8 cellular contexts compared by ENCODE assay signal in the genomic region with DNA sequence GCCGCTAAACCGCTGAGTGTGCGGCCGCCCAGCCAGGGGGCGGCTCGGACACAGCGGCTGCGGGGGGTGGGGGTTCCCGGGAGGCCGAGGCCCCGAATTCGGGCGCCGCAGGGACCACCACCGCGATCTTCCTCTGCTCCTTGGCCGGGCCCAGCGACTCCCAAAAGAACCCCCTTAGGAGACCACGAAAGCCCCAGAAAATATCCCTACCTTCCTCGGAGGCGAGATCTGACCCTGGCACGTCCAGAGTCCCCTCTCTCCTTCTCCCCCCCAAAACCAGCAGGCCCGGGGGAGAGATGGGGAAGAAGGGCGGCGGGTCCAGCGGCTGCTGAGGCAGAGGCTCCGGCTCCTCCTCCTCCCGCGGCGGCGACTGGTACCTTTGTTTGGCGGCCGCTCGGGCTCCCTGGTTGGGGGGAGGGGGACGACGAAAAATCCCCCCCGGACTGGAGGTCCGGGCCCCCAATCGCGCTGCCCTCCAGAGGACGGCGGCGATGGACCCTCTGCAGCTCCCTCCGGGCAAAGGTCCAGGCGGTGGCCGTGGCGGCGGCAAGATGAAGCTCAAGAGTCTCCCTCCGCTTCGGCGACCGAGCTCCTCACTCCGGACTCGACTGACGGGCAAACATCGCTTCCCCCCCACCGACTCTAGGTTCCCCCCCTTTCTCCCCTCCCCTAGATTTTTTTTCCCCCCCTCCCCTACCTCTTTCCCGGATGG. TPM values are rescaled to one million over a fixed set of nuclear protein-coding genes. Genes with fewer than 3 reads are reported as not detected.
A peak's percentile ranks its signal among the peaks of the same experiment; 100 is the strongest.
DNase-seq lines count a peak whose midpoint lies in the region; ATAC-seq and TF ChIP-seq lines count a peak whose summit lies in the region.

A gene with protein sequence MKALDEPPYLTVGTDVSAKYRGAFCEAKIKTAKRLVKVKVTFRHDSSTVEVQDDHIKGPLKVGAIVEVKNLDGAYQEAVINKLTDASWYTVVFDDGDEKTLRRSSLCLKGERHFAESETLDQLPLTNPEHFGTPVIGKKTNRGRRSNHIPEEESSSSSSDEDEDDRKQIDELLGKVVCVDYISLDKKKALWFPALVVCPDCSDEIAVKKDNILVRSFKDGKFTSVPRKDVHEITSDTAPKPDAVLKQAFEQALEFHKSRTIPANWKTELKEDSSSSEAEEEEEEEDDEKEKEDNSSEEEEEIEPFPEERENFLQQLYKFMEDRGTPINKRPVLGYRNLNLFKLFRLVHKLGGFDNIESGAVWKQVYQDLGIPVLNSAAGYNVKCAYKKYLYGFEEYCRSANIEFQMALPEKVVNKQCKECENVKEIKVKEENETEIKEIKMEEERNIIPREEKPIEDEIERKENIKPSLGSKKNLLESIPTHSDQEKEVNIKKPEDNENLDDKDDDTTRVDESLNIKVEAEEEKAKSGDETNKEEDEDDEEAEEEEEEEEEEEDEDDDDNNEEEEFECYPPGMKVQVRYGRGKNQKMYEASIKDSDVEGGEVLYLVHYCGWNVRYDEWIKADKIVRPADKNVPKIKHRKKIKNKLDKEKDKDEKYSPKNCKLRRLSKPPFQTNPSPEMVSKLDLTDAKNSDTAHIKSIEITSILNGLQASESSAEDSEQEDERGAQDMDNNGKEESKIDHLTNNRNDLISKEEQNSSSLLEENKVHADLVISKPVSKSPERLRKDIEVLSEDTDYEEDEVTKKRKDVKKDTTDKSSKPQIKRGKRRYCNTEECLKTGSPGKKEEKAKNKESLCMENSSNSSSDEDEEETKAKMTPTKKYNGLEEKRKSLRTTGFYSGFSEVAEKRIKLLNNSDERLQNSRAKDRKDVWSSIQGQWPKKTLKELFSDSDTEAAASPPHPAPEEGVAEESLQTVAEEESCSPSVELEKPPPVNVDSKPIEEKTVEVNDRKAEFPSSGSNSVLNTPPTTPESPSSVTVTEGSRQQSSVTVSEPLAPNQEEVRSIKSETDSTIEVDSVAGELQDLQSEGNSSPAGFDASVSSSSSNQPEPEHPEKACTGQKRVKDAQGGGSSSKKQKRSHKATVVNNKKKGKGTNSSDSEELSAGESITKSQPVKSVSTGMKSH (N-terminal part only) (minus strand): TSS at position 621 of the 712 bp plus-strand sequence. CDS start 1,260 bp downstream, outside the sequence.

- ATAC-seq in GM23338: peak; percentile 14
- peak; percentile 26 for ATAC-seq in Right ventricle myocardium inferior

- H3K9me3 Mint-ChIP-seq in GM23338: no peaks in the 10 kb centered on the region; the same call in 2 of the 3 replicates
- no peaks in the 10 kb centered on the region for H3K9me3 Mint-ChIP-seq in activated T-helper 1 cell treated with anti-CD3 and anti-CD28 coated beads, Interleukin-12 subunit alpha, Interleukin-12 subunit beta, Interleukin-2, Interleukin-4 antibody, amounts not matched to agents 30 ng/mL and 10 ng/mL and 1 ng/mL, durations not matched to agents 14 hours and 24 hours and 36 hours

- intact Hi-C loops in activated T-helper 1 cell treated with anti-CD3 and anti-CD28 coated beads, Interleukin-12 subunit alpha, Interleukin-12 subunit beta, Interleukin-2, Interleukin-4 antibody, amounts not matched to agents 30 ng/mL and 10 ng/mL and 1 ng/mL, durations not matched to agents 14 hours and 24 hours and 36 hours (cut with micrococcal nuclease): loop anchor here (1.0 to 5.0 kb wide), 17 partner anchors 31 to 954 kb away; a partner anchor contains a TSS
- intact Hi-C loops in Right ventricle myocardium inferior (cut with DNase I): loop anchor here (1.0 to 10.0 kb wide), 2 partner anchors 40 to 87 kb away; a partner anchor contains a TSS

- H3K36me3 ChIP-seq in GM23338 (ENCODE audit: insufficient read depth) (no peaks in the 10 kb centered on the region), MM.1S (replicated peaks; ENCODE audit: insufficient read depth, low read length) (no peaks in the 10 kb centered on the region), parathyroid adenoma (ENCODE audit: control insufficient read depth, insufficient read depth, low read length) (no peaks in the 10 kb centered on the region)

- no peaks in the 10 kb centered on the region for H3K9me3 ChIP-seq in MM.1S (replicated peaks; ENCODE audit: insufficient read depth, low read length)
- no peaks in the 10 kb centered on the region for H3K9me3 ChIP-seq in parathyroid adenoma (ENCODE audit: control insufficient read depth, low read length)

- peaks cover 6% of the 10 kb centered on the region for H3K27me3 Mint-ChIP-seq in GM23338 (ENCODE audit: insufficient read depth, low read depth, poor library complexity)
- no peaks in the 10 kb centered on the region for H3K27me3 Mint-ChIP-seq in activated T-helper 1 cell treated with anti-CD3 and anti-CD28 coated beads, Interleukin-12 subunit alpha, Interleukin-12 subunit beta, Interleukin-2, Interleukin-4 antibody, amounts not matched to agents 30 ng/mL and 10 ng/mL and 1 ng/mL, durations not matched to agents 14 hours and 24 hours and 36 hours (ENCODE audit: insufficient read depth)

- H3K27me3 ChIP-seq in GM23338 (ENCODE audit: insufficient read depth) (no peaks in the 10 kb centered on the region), MM.1S (replicated peaks; ENCODE audit: insufficient read depth, low read length) (no peaks in the 10 kb centered on the region), parathyroid adenoma (ENCODE audit: control insufficient read depth, insufficient read depth, low read length) (no peaks in the 10 kb centered on the region)

- peaks cover 35% of the 10 kb centered on the region for H4K20me1 ChIP-seq in GM23338 (replicated peaks; ENCODE audit: insufficient read depth)
- H4K20me1 ChIP-seq in MM.1S (ENCODE audit: insufficient read depth, low read length): peaks cover 18% of the 10 kb centered on the region; the same call in 1 of the 2 replicates

- H3K27ac ChIP-seq in GM23338 (ENCODE audit: low read depth) (peak within 1 kb of the TSS; percentile 95), MM.1S (ENCODE audit: low read length) (peak within 1 kb of the TSS; percentile 81), parathyroid adenoma (peak within 1 kb of the TSS; percentile 94)

- H3K79me2 ChIP-seq in GM23338 (replicated peaks; ENCODE audit: insufficient read depth) (peaks cover 88% of the 10 kb centered on the region), MM.1S (ENCODE audit: low read length) (peaks cover 89% of the 10 kb centered on the region), parathyroid adenoma (peaks cover 32% of the 10 kb centered on the region)

- H3F3A ChIP-seq in GM23338 (replicated peaks; ENCODE audit: low read depth) (peaks cover 6% of the 10 kb centered on the region; the same call in 1 of the 2 replicates), MM.1S (ENCODE audit: insufficient read depth, low read length) (peaks cover 23% of the 10 kb centered on the region)

- peak within 1 kb of the TSS; percentile 78 for H3K4me3 ChIP-seq in GM12865 (ENCODE audit: low read depth, low read length)
- H3K4me3 ChIP-seq in GM23338: peak within 1 kb of the TSS; percentile 80
- peak within 1 kb of the TSS; percentile 91 for H3K4me3 ChIP-seq in MM.1S (ENCODE audit: low read length)
- peak within 1 kb of the TSS; percentile 83 for H3K4me3 ChIP-seq in parathyroid adenoma (ENCODE audit: low read depth, low read length)

- peaks cover 15% of the 10 kb centered on the region for H3K4me1 Mint-ChIP-seq in GM23338
- H3K4me1 Mint-ChIP-seq in activated T-helper 1 cell treated with anti-CD3 and anti-CD28 coated beads, Interleukin-12 subunit alpha, Interleukin-12 subunit beta, Interleukin-2, Interleukin-4 antibody, amounts not matched to agents 30 ng/mL and 10 ng/mL and 1 ng/mL, durations not matched to agents 14 hours and 24 hours and 36 hours (ENCODE audit: low read depth): peaks cover 29% of the 10 kb centered on the region

- no peak for TF ChIP-seq CTCF in GM12865 (IDR thresholded peaks at IDR 0.05; ENCODE audit: insufficient read depth, low read depth, low read length, missing control alignments)
- no peak for TF ChIP-seq CTCF in GM23338 (conservative IDR thresholded peaks at IDR 0.05; ENCODE audit: low read depth in 2 of 2)
- TF ChIP-seq CTCF in MM.1S (IDR thresholded peaks at IDR 0.05; ENCODE audit: low read length): no peak
- TF ChIP-seq CTCF in parathyroid adenoma (IDR thresholded peaks at IDR 0.05): no peak

- H3K4me3 Mint-ChIP-seq in GM23338: peak within 1 kb of the TSS; percentile 98; the same call in 2 of the 3 replicates
- H3K4me3 Mint-ChIP-seq in activated T-helper 1 cell treated with anti-CD3 and anti-CD28 coated beads, Interleukin-12 subunit alpha, Interleukin-12 subunit beta, Interleukin-2, Interleukin-4 antibody, amounts not matched to agents 30 ng/mL and 10 ng/mL and 1 ng/mL, durations not matched to agents 14 hours and 24 hours and 36 hours: peak within 1 kb of the TSS; percentile 98

- H3K4me2 ChIP-seq in GM23338 (peak within 1 kb of the TSS; percentile 88), MM.1S (ENCODE audit: low read depth, low read length) (peak within 1 kb of the TSS; percentile 85), parathyroid adenoma (ENCODE audit: low read length) (peak within 1 kb of the TSS; percentile 97)

- H3K27ac Mint-ChIP-seq in GM23338: peak within 1 kb of the TSS; percentile 96
- peak within 1 kb of the TSS; percentile 96 for H3K27ac Mint-ChIP-seq in activated T-helper 1 cell treated with anti-CD3 and anti-CD28 coated beads, Interleukin-12 subunit alpha, Interleukin-12 subunit beta, Interleukin-2, Interleukin-4 antibody, amounts not matched to agents 30 ng/mL and 10 ng/mL and 1 ng/mL, durations not matched to agents 14 hours and 24 hours and 36 hours

- H3K9ac ChIP-seq in MM.1S (ENCODE audit: low read length): peak within 1 kb of the TSS; percentile 86
- H3K9ac ChIP-seq in parathyroid adenoma: peak within 1 kb of the TSS; percentile 53

- DNase-seq in GM12865 (ENCODE audit: low read depth) (no peak), GM23338 (ENCODE audit: low spot score) (no peak), MM.1S (no peak), Right ventricle myocardium inferior (ENCODE audit: missing footprints) (peak; percentile 90), NCI-H446 treated with DMSO at 0.1 percent for 48 hours (lab: John Stamatoyannopoulos, UW) (no peak), NCI-H1694 treated with DMSO at 0.1 percent for 48 hours (lab: John Stamatoyannopoulos, UW) (no peak)
- no peak for DNase-seq in activated T-helper 1 cell treated with anti-CD3 and anti-CD28 coated beads, Interleukin-12 subunit alpha, Interleukin-12 subunit beta, Interleukin-2, Interleukin-4 antibody, amounts not matched to agents 30 ng/mL and 10 ng/mL and 1 ng/mL, durations not matched to agents 14 hours and 24 hours and 36 hours (ENCODE audit: low spot score)

- H3K9me2 ChIP-seq in GM23338 (ENCODE audit: insufficient read depth): no peaks in the 10 kb centered on the region
- H3K9me2 ChIP-seq in MM.1S (replicated peaks; ENCODE audit: insufficient read depth, low read length): no peaks in the 10 kb centered on the region

- H3K4me1 ChIP-seq in GM23338 (ENCODE audit: insufficient read depth) (peaks cover 19% of the 10 kb centered on the region), MM.1S (ENCODE audit: low read length) (peaks cover 20% of the 10 kb centered on the region), parathyroid adenoma (peaks cover 7% of the 10 kb centered on the region)

- H3K36me3 Mint-ChIP-seq in GM23338 (ENCODE audit: low read depth): peaks cover 17% of the 10 kb centered on the region
- peaks cover 27% of the 10 kb centered on the region for H3K36me3 Mint-ChIP-seq in activated T-helper 1 cell treated with anti-CD3 and anti-CD28 coated beads, Interleukin-12 subunit alpha, Interleukin-12 subunit beta, Interleukin-2, Interleukin-4 antibody, amounts not matched to agents 30 ng/mL and 10 ng/mL and 1 ng/mL, durations not matched to agents 14 hours and 24 hours and 36 hours (ENCODE audit: low read depth)

- H2AFZ ChIP-seq in GM23338 (no peak within 1 kb of the TSS; the same call in 1 of the 2 replicates), MM.1S (ENCODE audit: low read length) (peak within 1 kb of the TSS; percentile 81), parathyroid adenoma (peak within 1 kb of the TSS; percentile 77)

RNA-seq across cellular contexts. Expression of the gene that starts here (rescaled TPM):
- total RNA-seq in GM23338 (2014; rRNA removed; shearing (Covaris generic)): 25.1 and 26.2 TPM in 2 replicates
- polyA plus RNA-seq in GM23338 (2016; fragmentation: Nextera tagmentation; extraction: Ambion mirVana): 45.0 and 59.8 TPM in 2 replicates
- total RNA-seq in activated T-helper 1 cell treated with anti-CD3 and anti-CD28 coated beads, Interleukin-12 subunit alpha, Interleukin-12 subunit beta, Interleukin-2, Interleukin-4 antibody, amounts not matched to agents 30 ng/mL and 10 ng/mL and 1 ng/mL, durations not matched to agents 14 hours and 24 hours and 36 hours: 58.7 and 66.6 TPM in 2 replicates
- total RNA-seq in Right ventricle myocardium inferior: 14.8 TPM
